8 cellular contexts compared by ENCODE assay signal in genomic region chr2:170815746-170816498, GRCh38.
DNase-seq lines count a peak whose midpoint lies in the region; ATAC-seq, FAIRE-seq and TF ChIP-seq lines count a peak whose summit lies in the region.

No MANE protein-coding gene starts in this region.

- DNase-seq in HuH-7.5 (ENCODE audit: low spot score) (peak; percentile 95), fibroblast of mammary gland (ENCODE audit: low read depth) (peak; percentile 45), tibial artery (peak in 1 of 2 donors; percentile 77)
- peak; percentile 79 for DNase-seq in activated T-cell treated with anti-CD3 and anti-CD28 coated beads, Interleukin-2, amount 50 U/mL, for 24 hours

- H3K27me3 ChIP-seq in OCI-LY3 (ENCODE audit: low read depth, low read length): peaks cover 33% of the 10 kb centered on the region
- peaks cover 77% of the 10 kb centered on the region for H3K27me3 ChIP-seq in neuron (ENCODE audit: insufficient read depth, low read length)
- peaks cover 8 to 65% of the 10 kb centered on the region in 2 donors for H3K27me3 ChIP-seq in tibial artery

- no peaks in the 10 kb centered on the region for H3K9me3 Mint-ChIP-seq in activated T-cell treated with anti-CD3 and anti-CD28 coated beads, Interleukin-2, amount 50 U/mL, for 24 hours

- ATAC-seq in GM21737 (IDR thresholded peaks at IDR 0.05; ENCODE audit: unreplicated experiment): no peak

- H4K20me1 ChIP-seq in OCI-LY3 (ENCODE audit: insufficient read depth, low read length): 0 out of 2 replicates have a peak, but pooled peaks cover 4% of the 10 kb centered on the region

- peak overlapping the region; percentile 50 for H3K27ac Mint-ChIP-seq in activated T-cell treated with anti-CD3 and anti-CD28 coated beads, Interleukin-2, amount 50 U/mL, for 24 hours

- H3K79me2 ChIP-seq in OCI-LY3 (ENCODE audit: low read length): no peaks in the 10 kb centered on the region

- H3K4me2 ChIP-seq in OCI-LY3 (ENCODE audit: low read length): peak overlapping the region; percentile 82

- H3K4me1 ChIP-seq in OCI-LY3 (ENCODE audit: low read length) (peaks cover 15% of the 10 kb centered on the region), neuron (ENCODE audit: insufficient read depth, low read length) (peaks cover 21% of the 10 kb centered on the region), tibial artery (peaks cover 0 to 59% (median 46%) of the 10 kb centered on the region in 4 donors)

- H3K36me3 ChIP-seq in OCI-LY3 (replicated peaks; ENCODE audit: low read depth, low read length) (no peaks in the 10 kb centered on the region), neuron (ENCODE audit: insufficient read depth, low read length) (no peaks in the 10 kb centered on the region), tibial artery (no peaks in the 10 kb centered on the region)

- H3K9ac ChIP-seq in OCI-LY3 (ENCODE audit: low read length): no peak overlapping the region

- peak overlapping the region; percentile 72 for H3K4me3 ChIP-seq in OCI-LY3 (ENCODE audit: low read length)
- no peak overlapping the region for H3K4me3 ChIP-seq in fibroblast of mammary gland (ENCODE audit: control insufficient read depth, low read depth, low read length)
- H3K4me3 ChIP-seq in neuron (ENCODE audit: low read length): peak overlapping the region; percentile 10
- H3K4me3 ChIP-seq in tibial artery: peak overlapping the region; percentile 51 to 68

- H3K36me3 Mint-ChIP-seq in activated T-cell treated with anti-CD3 and anti-CD28 coated beads, Interleukin-2, amount 50 U/mL, for 24 hours (ENCODE audit: low read depth): no peaks in the 10 kb centered on the region

- H3K27ac ChIP-seq in OCI-LY3 (ENCODE audit: low read length) (no peak overlapping the region), tibial artery (peak overlapping the region; percentile 61 to 80)

- H3K27me3 Mint-ChIP-seq in activated T-cell treated with anti-CD3 and anti-CD28 coated beads, Interleukin-2, amount 50 U/mL, for 24 hours: peaks cover 87% of the 10 kb centered on the region

- FAIRE-seq in G401.6 (lab: Jason Lieb, UNC): peak; percentile 80

- H3K9me3 ChIP-seq in OCI-LY3 (ENCODE audit: insufficient read depth, low read length) (no peaks in the 10 kb centered on the region), neuron (ENCODE audit: low read length) (peaks cover 4% of the 10 kb centered on the region), tibial artery (no peaks in the 10 kb centered on the region)

- H3K4me3 Mint-ChIP-seq in activated T-cell treated with anti-CD3 and anti-CD28 coated beads, Interleukin-2, amount 50 U/mL, for 24 hours: peak overlapping the region; percentile 76

- intact Hi-C loops in tibial artery (cut with DNase I; ENCODE audit: low total_unique reads): loop anchor here (2.0 to 5.0 kb wide), 3 partner anchors 47 to 454 kb away; partner anchors contain the start of gene SP5

- H2AFZ ChIP-seq in OCI-LY3 (ENCODE audit: low read depth, low read length) (0 out of 2 replicates have a peak overlapping the region, but pooled peaks have one; percentile 43), neuron (ENCODE audit: low read depth, low read length) (peak overlapping the region; percentile 48)

- TF ChIP-seq CTCF in OCI-LY3 (IDR thresholded peaks at IDR 0.05; ENCODE audit: low read depth, low read length) (peak; percentile 83), fibroblast of mammary gland (conservative IDR thresholded peaks at IDR 0.05; ENCODE audit: control insufficient read depth, insufficient read depth, low read depth, low read length) (peak; percentile 59), tibial artery (IDR thresholded peaks at IDR 0.05) (peak; percentile 83 to 87)

- H3K4me1 Mint-ChIP-seq in activated T-cell treated with anti-CD3 and anti-CD28 coated beads, Interleukin-2, amount 50 U/mL, for 24 hours (ENCODE audit: low read depth): peaks cover 59% of the 10 kb centered on the region
